Comparison of ENCODE assay signal across 26 cellular contexts in genomic region chr7:81503771-81504170, GRCh38.
"Had no signal": no experiment of that assay in that cellular context is flagged by ENCODE, and none has a peak within 500 bp of the region (broad histone marks: within the 10 kb centered on the region; RNA-seq: fewer than 3 reads in every experiment).

No MANE protein-coding gene starts in this region.

- H3K36me3 ChIP-seq: heart right ventricle, lower lobe of right lung, sigmoid colon, spleen, tibial artery had no signal

- H3K4me1 ChIP-seq: lower lobe of right lung had no signal

- H3K4me3 ChIP-seq: dorsolateral prefrontal cortex, heart right ventricle, lower lobe of right lung, psoas muscle, sigmoid colon, spleen, testis, tibial artery had no signal

- H3K4me1 Mint-ChIP-seq: naive thymus-derived CD8-positive, alpha-beta T cell; stimulated activated memory B cell treated with anti-CD40 and anti-IgM and Interleukin-4, amounts not matched to agents 10 μg/mL and 1 μg/mL and 100 μg/mL, for 72 hours had no signal

- DNase-seq: dorsolateral prefrontal cortex; effector CD4-positive, alpha-beta T cell; foreskin fibroblast; glutamatergic neuron; heart right ventricle; hippocampal formation; islet precursor cell; left ventricle myocardium superior; lower lobe of right lung; naive thymus-derived CD8-positive, alpha-beta T cell; nephron progenitor cell; nucleus accumbens; posterior cingulate gyrus; psoas muscle; right cardiac atrium; sigmoid colon; spleen; stimulated activated CD4-positive, alpha-beta T cell treated with anti-CD3 and anti-CD28 coated beads, Interleukin-4, amount 100 ng/mL, for 4 hours; stimulated activated naive CD8-positive, alpha-beta T cell treated with anti-CD3 and anti-CD28 coated beads, Interleukin-15, Interleukin-2, amounts not matched to agents 100 U/mL and 50 U/mL, for 24 hours; substantia nigra; testis; tibial artery had no signal

- H3K9me3 Mint-ChIP-seq: naive thymus-derived CD8-positive, alpha-beta T cell; nephron progenitor cell; stimulated activated memory B cell treated with anti-CD40 and anti-IgM and Interleukin-4, amounts not matched to agents 10 μg/mL and 1 μg/mL and 100 μg/mL, for 72 hours; type B pancreatic cell had no signal

- H3K27ac ChIP-seq: dorsolateral prefrontal cortex, epithelial cell of prostate, heart right ventricle, lower lobe of right lung, psoas muscle, sigmoid colon, spleen, testis, tibial artery had no signal

- H3K27me3 ChIP-seq: dorsolateral prefrontal cortex, heart right ventricle, sigmoid colon, spleen, testis, tibial artery had no signal

- H3K36me3 Mint-ChIP-seq: naive thymus-derived CD8-positive, alpha-beta T cell; stimulated activated memory B cell treated with anti-CD40 and anti-IgM and Interleukin-4, amounts not matched to agents 10 μg/mL and 1 μg/mL and 100 μg/mL, for 72 hours; type B pancreatic cell had no signal

- H3K27me3 Mint-ChIP-seq: naive thymus-derived CD8-positive, alpha-beta T cell; stimulated activated memory B cell treated with anti-CD40 and anti-IgM and Interleukin-4, amounts not matched to agents 10 μg/mL and 1 μg/mL and 100 μg/mL, for 72 hours; type B pancreatic cell had no signal

- H3K9me3 ChIP-seq: heart right ventricle, lower lobe of right lung, psoas muscle, sigmoid colon, spleen, testis, tibial artery had no signal

- H3K4me3 Mint-ChIP-seq: naive thymus-derived CD8-positive, alpha-beta T cell; nephron progenitor cell; stimulated activated memory B cell treated with anti-CD40 and anti-IgM and Interleukin-4, amounts not matched to agents 10 μg/mL and 1 μg/mL and 100 μg/mL, for 72 hours; type B pancreatic cell had no signal

- ATAC-seq: esophagus mucosa; heart right ventricle; left ventricle myocardium superior; lower lobe of right lung; naive thymus-derived CD8-positive, alpha-beta T cell; psoas muscle; right cardiac atrium; stimulated activated memory B cell treated with anti-CD40 and anti-IgM and Interleukin-4, amounts not matched to agents 10 μg/mL and 1 μg/mL and 100 μg/mL, for 72 hours; stimulated activated naive CD8-positive, alpha-beta T cell treated with anti-CD3 and anti-CD28 coated beads, Interleukin-15, Interleukin-2, amounts not matched to agents 100 U/mL and 50 U/mL, for 24 hours had no signal

- H3K27ac Mint-ChIP-seq: naive thymus-derived CD8-positive, alpha-beta T cell; nephron progenitor cell; stimulated activated memory B cell treated with anti-CD40 and anti-IgM and Interleukin-4, amounts not matched to agents 10 μg/mL and 1 μg/mL and 100 μg/mL, for 72 hours; type B pancreatic cell had no signal
